In the genomic region with DNA sequence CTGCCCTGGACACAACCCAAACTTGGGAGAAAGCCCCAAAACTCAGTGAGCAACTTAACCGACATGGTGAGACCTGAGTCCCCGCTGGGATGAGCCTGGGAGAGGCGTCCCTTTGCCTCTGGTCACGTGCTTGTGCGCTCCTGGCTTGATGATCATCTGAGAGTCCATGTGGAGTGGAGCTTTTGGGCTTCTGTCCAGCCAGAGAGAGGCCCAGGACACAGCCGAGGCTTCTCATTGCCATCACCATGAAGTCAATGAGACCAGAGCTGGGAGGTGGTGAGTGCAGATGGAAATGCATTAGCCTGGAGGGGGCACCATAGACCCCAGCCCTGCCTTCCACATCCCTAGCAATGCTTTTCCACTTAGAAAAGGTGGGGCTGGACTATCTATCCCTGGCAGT, we compare ENCODE assay signal across 3 cellular contexts.
TF ChIP-seq lines count a peak whose summit lies in the region.

No MANE protein-coding gene starts in this region.

TF ChIP-seq in GM23338, 12 proteins besides CTCF, POLR2A, EP300 and RAD21 (continues in another document):
- TF ChIP-seq POLR2AphosphoS5 (IDR thresholded peaks at IDR 0.05; ENCODE audit: low read depth) = no peak
- TF ChIP-seq, protein P1, sequence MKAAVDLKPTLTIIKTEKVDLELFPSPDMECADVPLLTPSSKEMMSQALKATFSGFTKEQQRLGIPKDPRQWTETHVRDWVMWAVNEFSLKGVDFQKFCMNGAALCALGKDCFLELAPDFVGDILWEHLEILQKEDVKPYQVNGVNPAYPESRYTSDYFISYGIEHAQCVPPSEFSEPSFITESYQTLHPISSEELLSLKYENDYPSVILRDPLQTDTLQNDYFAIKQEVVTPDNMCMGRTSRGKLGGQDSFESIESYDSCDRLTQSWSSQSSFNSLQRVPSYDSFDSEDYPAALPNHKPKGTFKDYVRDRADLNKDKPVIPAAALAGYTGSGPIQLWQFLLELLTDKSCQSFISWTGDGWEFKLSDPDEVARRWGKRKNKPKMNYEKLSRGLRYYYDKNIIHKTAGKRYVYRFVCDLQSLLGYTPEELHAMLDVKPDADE (IDR thresholded peaks at IDR 0.05) = no peak
- TF ChIP-seq, protein P2, sequence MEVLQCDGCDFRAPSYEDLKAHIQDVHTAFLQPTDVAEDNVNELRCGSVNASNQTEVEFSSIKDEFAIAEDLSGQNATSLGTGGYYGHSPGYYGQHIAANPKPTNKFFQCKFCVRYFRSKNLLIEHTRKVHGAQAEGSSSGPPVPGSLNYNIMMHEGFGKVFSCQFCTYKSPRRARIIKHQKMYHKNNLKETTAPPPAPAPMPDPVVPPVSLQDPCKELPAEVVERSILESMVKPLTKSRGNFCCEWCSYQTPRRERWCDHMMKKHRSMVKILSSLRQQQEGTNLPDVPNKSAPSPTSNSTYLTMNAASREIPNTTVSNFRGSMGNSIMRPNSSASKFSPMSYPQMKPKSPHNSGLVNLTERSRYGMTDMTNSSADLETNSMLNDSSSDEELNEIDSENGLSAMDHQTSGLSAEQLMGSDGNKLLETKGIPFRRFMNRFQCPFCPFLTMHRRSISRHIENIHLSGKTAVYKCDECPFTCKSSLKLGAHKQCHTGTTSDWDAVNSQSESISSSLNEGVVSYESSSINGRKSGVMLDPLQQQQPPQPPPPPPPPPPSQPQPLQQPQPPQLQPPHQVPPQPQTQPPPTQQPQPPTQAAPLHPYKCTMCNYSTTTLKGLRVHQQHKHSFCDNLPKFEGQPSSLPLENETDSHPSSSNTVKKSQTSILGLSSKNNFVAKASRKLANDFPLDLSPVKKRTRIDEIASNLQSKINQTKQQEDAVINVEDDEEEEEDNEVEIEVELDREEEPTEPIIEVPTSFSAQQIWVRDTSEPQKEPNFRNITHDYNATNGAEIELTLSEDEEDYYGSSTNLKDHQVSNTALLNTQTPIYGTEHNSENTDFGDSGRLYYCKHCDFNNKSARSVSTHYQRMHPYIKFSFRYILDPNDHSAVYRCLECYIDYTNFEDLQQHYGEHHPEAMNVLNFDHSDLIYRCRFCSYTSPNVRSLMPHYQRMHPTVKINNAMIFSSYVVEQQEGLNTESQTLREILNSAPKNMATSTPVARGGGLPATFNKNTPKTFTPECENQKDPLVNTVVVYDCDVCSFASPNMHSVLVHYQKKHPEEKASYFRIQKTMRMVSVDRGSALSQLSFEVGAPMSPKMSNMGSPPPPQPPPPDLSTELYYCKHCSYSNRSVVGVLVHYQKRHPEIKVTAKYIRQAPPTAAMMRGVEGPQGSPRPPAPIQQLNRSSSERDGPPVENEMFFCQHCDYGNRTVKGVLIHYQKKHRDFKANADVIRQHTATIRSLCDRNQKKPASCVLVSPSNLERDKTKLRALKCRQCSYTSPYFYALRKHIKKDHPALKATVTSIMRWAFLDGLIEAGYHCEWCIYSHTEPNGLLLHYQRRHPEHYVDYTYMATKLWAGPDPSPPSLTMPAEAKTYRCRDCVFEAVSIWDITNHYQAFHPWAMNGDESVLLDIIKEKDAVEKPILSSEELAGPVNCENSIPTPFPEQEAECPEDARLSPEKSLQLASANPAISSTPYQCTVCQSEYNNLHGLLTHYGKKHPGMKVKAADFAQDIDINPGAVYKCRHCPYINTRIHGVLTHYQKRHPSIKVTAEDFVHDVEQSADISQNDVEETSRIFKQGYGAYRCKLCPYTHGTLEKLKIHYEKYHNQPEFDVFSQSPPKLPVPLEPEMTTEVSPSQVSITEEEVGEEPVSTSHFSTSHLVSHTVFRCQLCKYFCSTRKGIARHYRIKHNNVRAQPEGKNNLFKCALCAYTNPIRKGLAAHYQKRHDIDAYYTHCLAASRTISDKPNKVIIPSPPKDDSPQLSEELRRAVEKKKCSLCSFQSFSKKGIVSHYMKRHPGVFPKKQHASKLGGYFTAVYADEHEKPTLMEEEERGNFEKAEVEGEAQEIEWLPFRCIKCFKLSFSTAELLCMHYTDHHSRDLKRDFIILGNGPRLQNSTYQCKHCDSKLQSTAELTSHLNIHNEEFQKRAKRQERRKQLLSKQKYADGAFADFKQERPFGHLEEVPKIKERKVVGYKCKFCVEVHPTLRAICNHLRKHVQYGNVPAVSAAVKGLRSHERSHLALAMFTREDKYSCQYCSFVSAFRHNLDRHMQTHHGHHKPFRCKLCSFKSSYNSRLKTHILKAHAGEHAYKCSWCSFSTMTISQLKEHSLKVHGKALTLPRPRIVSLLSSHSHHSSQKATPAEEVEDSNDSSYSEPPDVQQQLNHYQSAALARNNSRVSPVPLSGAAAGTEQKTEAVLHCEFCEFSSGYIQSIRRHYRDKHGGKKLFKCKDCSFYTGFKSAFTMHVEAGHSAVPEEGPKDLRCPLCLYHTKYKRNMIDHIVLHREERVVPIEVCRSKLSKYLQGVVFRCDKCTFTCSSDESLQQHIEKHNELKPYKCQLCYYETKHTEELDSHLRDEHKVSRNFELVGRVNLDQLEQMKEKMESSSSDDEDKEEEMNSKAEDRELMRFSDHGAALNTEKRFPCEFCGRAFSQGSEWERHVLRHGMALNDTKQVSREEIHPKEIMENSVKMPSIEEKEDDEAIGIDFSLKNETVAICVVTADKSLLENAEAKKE (CRISPR knock-in tag; IDR thresholded peaks at IDR 0.05) = no peak

TF ChIP-seq in IMR-90, 13 proteins besides CTCF, POLR2A, EP300 and RAD21:
- TF ChIP-seq, protein P3, sequence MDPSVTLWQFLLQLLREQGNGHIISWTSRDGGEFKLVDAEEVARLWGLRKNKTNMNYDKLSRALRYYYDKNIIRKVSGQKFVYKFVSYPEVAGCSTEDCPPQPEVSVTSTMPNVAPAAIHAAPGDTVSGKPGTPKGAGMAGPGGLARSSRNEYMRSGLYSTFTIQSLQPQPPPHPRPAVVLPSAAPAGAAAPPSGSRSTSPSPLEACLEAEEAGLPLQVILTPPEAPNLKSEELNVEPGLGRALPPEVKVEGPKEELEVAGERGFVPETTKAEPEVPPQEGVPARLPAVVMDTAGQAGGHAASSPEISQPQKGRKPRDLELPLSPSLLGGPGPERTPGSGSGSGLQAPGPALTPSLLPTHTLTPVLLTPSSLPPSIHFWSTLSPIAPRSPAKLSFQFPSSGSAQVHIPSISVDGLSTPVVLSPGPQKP (IDR thresholded peaks at IDR 0.05; ENCODE audit: borderline replicate concordance, low read depth, low read length) = no peak
- TF ChIP-seq SMC3 (IDR thresholded peaks at IDR 0.05; ENCODE audit: low read depth, low read length) = no peak
- no peak for TF ChIP-seq BHLHE40 (IDR thresholded peaks at IDR 0.05; ENCODE audit: low read depth, low read length)
- no peak for TF ChIP-seq FOS (IDR thresholded peaks at IDR 0.05; ENCODE audit: low read depth, low read length)
- no peak for TF ChIP-seq RCOR1 (IDR thresholded peaks at IDR 0.05; ENCODE audit: insufficient replicate concordance, low read length)
- TF ChIP-seq MAZ (IDR thresholded peaks at IDR 0.05; ENCODE audit: borderline replicate concordance, low read depth, low read length) = no peak
- TF ChIP-seq CHD1 (IDR thresholded peaks at IDR 0.05; ENCODE audit: low read depth, low read length) = no peak
- no peak for TF ChIP-seq MAFK (IDR thresholded peaks at IDR 0.05; ENCODE audit: low read depth, low read length)
- no peak for TF ChIP-seq NFE2L2 (IDR thresholded peaks at IDR 0.05; ENCODE audit: low read depth, low read length)
- TF ChIP-seq, protein P4, sequence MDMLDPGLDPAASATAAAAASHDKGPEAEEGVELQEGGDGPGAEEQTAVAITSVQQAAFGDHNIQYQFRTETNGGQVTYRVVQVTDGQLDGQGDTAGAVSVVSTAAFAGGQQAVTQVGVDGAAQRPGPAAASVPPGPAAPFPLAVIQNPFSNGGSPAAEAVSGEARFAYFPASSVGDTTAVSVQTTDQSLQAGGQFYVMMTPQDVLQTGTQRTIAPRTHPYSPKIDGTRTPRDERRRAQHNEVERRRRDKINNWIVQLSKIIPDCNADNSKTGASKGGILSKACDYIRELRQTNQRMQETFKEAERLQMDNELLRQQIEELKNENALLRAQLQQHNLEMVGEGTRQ (IDR thresholded peaks at IDR 0.05; ENCODE audit: low read depth, low read length) = no peak
- no peak for TF ChIP-seq CEBPB (IDR thresholded peaks at IDR 0.05; ENCODE audit: low read depth, low read length)
- TF ChIP-seq RFX5 (IDR thresholded peaks at IDR 0.05; ENCODE audit: low read depth, low read length) = no peak
- TF ChIP-seq MXI1 (IDR thresholded peaks at IDR 0.05; ENCODE audit: borderline replicate concordance, low read depth, low read length) = no peak

TF ChIP-seq in H1, 55 proteins besides CTCF, POLR2A, EP300 and RAD21:
- TF ChIP-seq SP2 (IDR thresholded peaks at IDR 0.05; ENCODE audit: low read length) (no peak), RXRA (IDR thresholded peaks at IDR 0.05; ENCODE audit: insufficient read depth, low read depth, low read length) (no peak), BACH1 (IDR thresholded peaks at IDR 0.05; ENCODE audit: low read length) (no peak), SAP30 (IDR thresholded peaks at IDR 0.05; ENCODE audit: insufficient read depth, insufficient replicate concordance, low read length) (no peak), POLR2AphosphoS5 (IDR thresholded peaks at IDR 0.05; ENCODE audit: low read depth, low read length) (no peak), JUND (IDR thresholded peaks at IDR 0.05; ENCODE audit: low read length) (no peak), FOSL1 (IDR thresholded peaks at IDR 0.05; ENCODE audit: insufficient read depth, low read depth, low read length) (no peak), MAFK (IDR thresholded peaks at IDR 0.05; ENCODE audit: low read depth, low read length) (no peak), CBX8 (IDR thresholded peaks at IDR 0.05; ENCODE audit: borderline replicate concordance, low read depth, low read length) (no peak), TBP (IDR thresholded peaks at IDR 0.05; ENCODE audit: low read depth, low read length) (no peak), BRCA1 (IDR thresholded peaks at IDR 0.05; ENCODE audit: low read depth, low read length) (no peak), CHD1 (IDR thresholded peaks at IDR 0.05; ENCODE audit: low read depth, low read length) (no peak), JUN (IDR thresholded peaks at IDR 0.05; ENCODE audit: low read depth, low read length) (no peak), CTBP2 (IDR thresholded peaks at IDR 0.05; ENCODE audit: borderline replicate concordance, insufficient read depth, insufficient read length, low read length) (no peak), KDM4A (IDR thresholded peaks at IDR 0.05; ENCODE audit: low read depth, low read length, severe bottlenecking) (no peak), ASH2L (IDR thresholded peaks at IDR 0.05; ENCODE audit: low read length) (no peak), BCL11A (IDR thresholded peaks at IDR 0.05; ENCODE audit: low read depth in 2 of 2, low read length in 2 of 2) (no peak)
- TF ChIP-seq, protein P5, sequence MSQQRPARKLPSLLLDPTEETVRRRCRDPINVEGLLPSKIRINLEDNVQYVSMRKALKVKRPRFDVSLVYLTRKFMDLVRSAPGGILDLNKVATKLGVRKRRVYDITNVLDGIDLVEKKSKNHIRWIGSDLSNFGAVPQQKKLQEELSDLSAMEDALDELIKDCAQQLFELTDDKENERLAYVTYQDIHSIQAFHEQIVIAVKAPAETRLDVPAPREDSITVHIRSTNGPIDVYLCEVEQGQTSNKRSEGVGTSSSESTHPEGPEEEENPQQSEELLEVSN (IDR thresholded peaks at IDR 0.05) = no peak
- TF ChIP-seq, protein P4 (IDR thresholded peaks at IDR 0.05; ENCODE audit: low read length) = no peak
